Comparison of ENCODE assay signal across 20 cellular contexts in the genomic region with DNA sequence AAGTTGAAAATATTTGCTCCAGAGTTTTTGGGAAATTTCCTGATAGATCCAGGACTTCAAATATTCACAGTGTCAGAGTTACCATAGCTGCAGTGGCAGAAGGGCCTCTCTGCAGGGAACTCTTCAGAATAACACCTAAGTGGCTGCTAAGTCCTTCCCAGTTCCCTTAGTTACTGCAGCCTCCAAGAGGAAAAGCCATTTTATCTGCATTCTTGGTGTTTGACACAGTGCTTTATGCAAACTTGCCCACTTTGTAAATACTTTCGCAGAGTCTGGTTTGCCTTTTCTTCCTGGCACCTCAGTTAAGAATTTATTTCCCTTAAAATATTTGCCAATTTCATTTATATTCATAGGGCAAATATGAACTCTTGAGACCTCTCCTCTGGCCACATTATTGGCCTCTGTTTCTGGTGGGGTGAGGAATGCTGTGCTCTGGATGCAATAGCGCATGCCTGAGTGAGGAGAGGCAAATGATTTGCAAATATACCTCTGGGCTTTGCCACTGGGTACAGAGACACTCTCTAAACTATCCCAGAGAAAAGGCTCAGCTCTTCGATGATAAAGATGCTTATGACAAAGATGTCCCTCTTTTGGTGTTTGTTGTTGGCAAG.
"Had no signal": no experiment of that assay in that cellular context is flagged by ENCODE, and none has a peak within 500 bp of the region (broad histone marks: within the 10 kb centered on the region; RNA-seq: fewer than 3 reads in every experiment).

No MANE protein-coding gene starts in this region.

- FAIRE-seq: kidney, pancreas had no signal

- H3K27me3 Mint-ChIP-seq: memory B cell had no signal

- H3K27ac ChIP-seq: ascending aorta, cardiac muscle cell, epithelial cell of prostate, left ventricle myocardium inferior, neutrophil, pancreas, transverse colon had no signal

- H3K36me3 ChIP-seq: ascending aorta, cardiac muscle cell, left ventricle myocardium inferior, neutrophil, pancreas, transverse colon had no signal

- H3K9me3 ChIP-seq: ascending aorta, neutrophil, pancreas, transverse colon had no signal

- ATAC-seq: activated T-cell treated with anti-CD3 and anti-CD28 coated beads, Interleukin-2, amount 50 U/mL, for 72 hours; natural killer cell had no signal

- H3K9me3 Mint-ChIP-seq: T-helper 1 cell treated with Interleukin-12 subunit alpha and Interleukin-12 subunit beta and Interleukin-4 antibody, amounts not matched to agents 30 μg/mL and 1 μg/mL, for 36 hours had no signal

- H3K4me3 Mint-ChIP-seq: activated T-cell treated with anti-CD3 and anti-CD28 coated beads, Interleukin-2, amount 50 U/mL, for 72 hours; memory B cell; natural killer cell; T-helper 1 cell treated with Interleukin-12 subunit alpha and Interleukin-12 subunit beta and Interleukin-4 antibody, amounts not matched to agents 30 μg/mL and 1 μg/mL, for 36 hours had no signal

- DNase-seq: activated CD4-positive, CD25-positive, alpha-beta regulatory T cell treated with anti-CD3 and anti-CD28 coated beads, Interleukin-2, amount 50 U/mL, for 72 hours; activated effector memory CD4-positive, alpha-beta T cell treated with anti-CD3 and anti-CD28 coated beads, Interleukin-2, amount 50 U/mL, for 16 hours; activated naive CD4-positive, alpha-beta T cell treated with anti-CD3 and anti-CD28 coated beads, Interleukin-2, amount 50 U/mL, for 16 hours; activated T-cell treated with anti-CD3 and anti-CD28 coated beads, Interleukin-2, amount 50 U/mL, for 72 hours; dermis blood vessel endothelial cell; foreskin fibroblast; glutamatergic neuron; hippocampal formation; kidney; left ventricle myocardium inferior; natural killer cell; pancreas; stimulated activated naive CD4-positive, alpha-beta T cell treated with Interleukin-2 at 50 U/mL for 16 hours; transverse colon had no signal

- H3K4me1 ChIP-seq: ascending aorta, left ventricle myocardium inferior, pancreas, transverse colon had no signal

- H3K4me3 ChIP-seq: ascending aorta, cardiac muscle cell, left ventricle myocardium inferior, pancreas, transverse colon had no signal

- H3K4me1 Mint-ChIP-seq: memory B cell, natural killer cell had no signal

- H3K36me3 Mint-ChIP-seq: memory B cell, natural killer cell had no signal

- H3K27ac Mint-ChIP-seq: activated T-cell treated with anti-CD3 and anti-CD28 coated beads, Interleukin-2, amount 50 U/mL, for 72 hours; memory B cell; natural killer cell; T-helper 1 cell treated with Interleukin-12 subunit alpha and Interleukin-12 subunit beta and Interleukin-4 antibody, amounts not matched to agents 30 μg/mL and 1 μg/mL, for 36 hours had no signal

- H3K27me3 ChIP-seq: ascending aorta, cardiac muscle cell, neutrophil, pancreas, transverse colon had no signal
